8 cellular contexts compared by ENCODE assay signal in genomic region chr21:37208056-37208705, GRCh38. TPM values are rescaled to one million over a fixed set of nuclear protein-coding genes. Genes with fewer than 3 reads are reported as not detected.
DNase-seq lines count a peak whose midpoint lies in the region; ATAC-seq and TF ChIP-seq lines count a peak whose summit lies in the region.

No MANE protein-coding gene starts in this region.

- ATAC-seq in HG02798 (IDR thresholded peaks at IDR 0.05; ENCODE audit: poor library complexity, unreplicated experiment): peak; percentile 67
- ATAC-seq in natural killer cell treated with Interleukin-12 subunit alpha and Interleukin-12 subunit beta and Interleukin-15 and Interleukin-18, amount 100 ng/mL, for 72 hours: peak; percentile 87 to 91

- H3K36me3 Mint-ChIP-seq in activated T-cell treated with anti-CD3 and anti-CD28 coated beads, Interleukin-2, amount 50 U/mL, for 24 hours (ENCODE audit: low read depth): peaks cover 10% of the 10 kb centered on the region
- H3K36me3 Mint-ChIP-seq in dendritic cell treated with granulocyte-macrophage colony-stimulating factor and Interleukin-4, amounts not matched to agents 40 ng/mL and 50 ng/mL, for 4 days (ENCODE audit: low read depth): peaks cover 2% of the 10 kb centered on the region
- no peaks in the 10 kb centered on the region for H3K36me3 Mint-ChIP-seq in natural killer cell treated with Interleukin-12 subunit alpha and Interleukin-12 subunit beta and Interleukin-15 and Interleukin-18, amount 100 ng/mL, for 72 hours

- no peaks in the 10 kb centered on the region for H3K9me3 ChIP-seq in OCI-LY3 (ENCODE audit: insufficient read depth, low read length)

- no peak overlapping the region for H3K9ac ChIP-seq in OCI-LY3 (ENCODE audit: low read length)

- peak; percentile 46 for DNase-seq in activated T-cell treated with anti-CD3 and anti-CD28 coated beads, Interleukin-2, amount 50 U/mL, for 24 hours
- DNase-seq in activated T-cell treated with anti-CD3 and anti-CD28 coated beads, Interleukin-2, amount 50 U/mL, for 1 hour: no peak
- peak; percentile 80 for DNase-seq in natural killer cell treated with Interleukin-12 subunit alpha and Interleukin-12 subunit beta and Interleukin-15 and Interleukin-18, amount 100 ng/mL, for 72 hours (ENCODE audit: low spot score)
- no peak for DNase-seq in mesenteric fat pad (ENCODE audit: low spot score)
- no peak for DNase-seq in NCI-H524 treated with DMSO at 0.1 percent for 48 hours (lab: John Stamatoyannopoulos, UW)

- peaks cover 13% of the 10 kb centered on the region for H3K4me1 ChIP-seq in OCI-LY3 (ENCODE audit: low read length)

- no peaks in the 10 kb centered on the region for H3K79me2 ChIP-seq in OCI-LY3 (ENCODE audit: low read length)

- no peaks in the 10 kb centered on the region for H3K36me3 ChIP-seq in OCI-LY3 (replicated peaks; ENCODE audit: low read depth, low read length)

- H4K20me1 ChIP-seq in OCI-LY3 (ENCODE audit: insufficient read depth, low read length): no peaks in the 10 kb centered on the region

- no peak overlapping the region for H2AFZ ChIP-seq in OCI-LY3 (ENCODE audit: low read depth, low read length)

- no peak for TF ChIP-seq CTCF in OCI-LY3 (IDR thresholded peaks at IDR 0.05; ENCODE audit: low read depth, low read length)

- intact Hi-C loops in dendritic cell treated with granulocyte-macrophage colony-stimulating factor and Interleukin-4, amounts not matched to agents 40 ng/mL and 50 ng/mL, for 4 days (cut with micrococcal nuclease): loop anchor here (1.0 to 5.0 kb wide), 2 partner anchors 13 to 49 kb away; no protein-coding TSS in a partner anchor

- H3K4me1 Mint-ChIP-seq in activated T-cell treated with anti-CD3 and anti-CD28 coated beads, Interleukin-2, amount 50 U/mL, for 24 hours (ENCODE audit: low read depth): peaks cover 19% of the 10 kb centered on the region
- H3K4me1 Mint-ChIP-seq in dendritic cell treated with granulocyte-macrophage colony-stimulating factor and Interleukin-4, amounts not matched to agents 40 ng/mL and 50 ng/mL, for 4 days (ENCODE audit: low read depth): peaks cover 42% of the 10 kb centered on the region
- H3K4me1 Mint-ChIP-seq in natural killer cell treated with Interleukin-12 subunit alpha and Interleukin-12 subunit beta and Interleukin-15 and Interleukin-18, amount 100 ng/mL, for 72 hours (ENCODE audit: low read depth in 2 of 2): peaks cover 21% of the 10 kb centered on the region in 2 donors

- peak overlapping the region; percentile 57 for H3K4me3 Mint-ChIP-seq in activated T-cell treated with anti-CD3 and anti-CD28 coated beads, Interleukin-2, amount 50 U/mL, for 24 hours
- H3K4me3 Mint-ChIP-seq in dendritic cell treated with granulocyte-macrophage colony-stimulating factor and Interleukin-4, amounts not matched to agents 40 ng/mL and 50 ng/mL, for 4 days: peak overlapping the region; percentile 50
- peak overlapping the region; percentile 65 for H3K4me3 Mint-ChIP-seq in natural killer cell treated with Interleukin-12 subunit alpha and Interleukin-12 subunit beta and Interleukin-15 and Interleukin-18, amount 100 ng/mL, for 72 hours

- no peak overlapping the region for H3K27ac ChIP-seq in OCI-LY3 (ENCODE audit: low read length)

- no peaks in the 10 kb centered on the region for H3K27me3 ChIP-seq in OCI-LY3 (ENCODE audit: low read depth, low read length)

- H3K27ac Mint-ChIP-seq in activated T-cell treated with anti-CD3 and anti-CD28 coated beads, Interleukin-2, amount 50 U/mL, for 24 hours: peak overlapping the region; percentile 79
- peak overlapping the region; percentile 89 for H3K27ac Mint-ChIP-seq in dendritic cell treated with granulocyte-macrophage colony-stimulating factor and Interleukin-4, amounts not matched to agents 40 ng/mL and 50 ng/mL, for 4 days
- peak overlapping the region; percentile 74 to 95 for H3K27ac Mint-ChIP-seq in natural killer cell treated with Interleukin-12 subunit alpha and Interleukin-12 subunit beta and Interleukin-15 and Interleukin-18, amount 100 ng/mL, for 72 hours

- H3K4me2 ChIP-seq in OCI-LY3 (ENCODE audit: low read length): peak overlapping the region; percentile 2; the same call in 1 of the 2 replicates

- peaks cover 5% of the 10 kb centered on the region for H3K9me3 Mint-ChIP-seq in activated T-cell treated with anti-CD3 and anti-CD28 coated beads, Interleukin-2, amount 50 U/mL, for 24 hours
- H3K9me3 Mint-ChIP-seq in dendritic cell treated with granulocyte-macrophage colony-stimulating factor and Interleukin-4, amounts not matched to agents 40 ng/mL and 50 ng/mL, for 4 days: no peaks in the 10 kb centered on the region
- no peaks in the 10 kb centered on the region for H3K9me3 Mint-ChIP-seq in natural killer cell treated with Interleukin-12 subunit alpha and Interleukin-12 subunit beta and Interleukin-15 and Interleukin-18, amount 100 ng/mL, for 72 hours

- H3K4me3 ChIP-seq in OCI-LY3 (ENCODE audit: low read length): no peak overlapping the region

- H3K27me3 Mint-ChIP-seq in activated T-cell treated with anti-CD3 and anti-CD28 coated beads, Interleukin-2, amount 50 U/mL, for 24 hours: no peaks in the 10 kb centered on the region
- H3K27me3 Mint-ChIP-seq in dendritic cell treated with granulocyte-macrophage colony-stimulating factor and Interleukin-4, amounts not matched to agents 40 ng/mL and 50 ng/mL, for 4 days: no peaks in the 10 kb centered on the region
- H3K27me3 Mint-ChIP-seq in natural killer cell treated with Interleukin-12 subunit alpha and Interleukin-12 subunit beta and Interleukin-15 and Interleukin-18, amount 100 ng/mL, for 72 hours: no peaks in the 10 kb centered on the region

RNA-seq across cellular contexts. Expression of gene VPS26C, which starts 59.0 kb away (rescaled TPM):
- 10 to 100 TPM; 62.0 to 87.0 TPM for total RNA-seq in natural killer cell treated with Interleukin-12 subunit alpha and Interleukin-12 subunit beta and Interleukin-15 and Interleukin-18, amount 100 ng/mL, for 72 hours
- 48.5 TPM for total RNA-seq in mesenteric fat pad

Comparison
In these comparisons a context has a peak if more than half of its experiments do, and no peak if none do; other contexts are left out.
1. DNase-seq: peak in activated T-cell treated with anti-CD3 and anti-CD28 coated beads, Interleukin-2, amount 50 U/mL, for 24 hours (single experiment) and natural killer cell treated with Interleukin-12 subunit alpha and Interleukin-12 subunit beta and Interleukin-15 and Interleukin-18, amount 100 ng/mL, for 72 hours (single experiment); none in activated T-cell treated with anti-CD3 and anti-CD28 coated beads, Interleukin-2, amount 50 U/mL, for 1 hour (single experiment), mesenteric fat pad (single experiment) and NCI-H524 treated with DMSO at 0.1 percent for 48 hours (single experiment).
2. Peak in every context shown above with its lines, with median percentiles within 50 percentile points of each other: H3K27ac Mint-ChIP-seq and H3K4me3 Mint-ChIP-seq.